In the genomic region with DNA sequence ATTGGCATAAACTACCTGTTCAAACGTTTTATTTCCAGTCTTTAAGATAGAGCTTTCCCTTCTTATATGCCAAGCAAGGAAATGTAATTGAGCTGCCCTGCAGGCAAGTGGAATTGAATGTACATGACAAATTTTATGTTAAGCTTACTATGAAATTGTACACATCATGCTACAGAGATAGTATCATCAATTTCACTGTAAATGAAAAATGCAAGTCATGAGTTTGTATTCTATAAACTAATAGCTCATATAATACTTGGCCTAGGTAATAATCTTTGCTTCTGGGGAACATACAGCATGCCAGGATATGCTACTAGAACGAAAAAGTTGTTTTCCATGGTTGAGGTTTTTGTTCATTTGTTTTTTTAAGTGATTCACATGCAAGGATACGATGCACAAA, we compare ENCODE assay signal across 9 cellular contexts.
"Had no signal": no experiment of that assay in that cellular context is flagged by ENCODE, and none has a peak within 500 bp of the region (broad histone marks: within the 10 kb centered on the region; RNA-seq: fewer than 3 reads in every experiment).

No MANE protein-coding gene starts in this region.

- H3K9ac ChIP-seq: GM23248, KMS-11 had no signal

- H3K4me2 ChIP-seq: KMS-11 had no signal

- H3K9me3 ChIP-seq: HAP-1 had no signal

- DNase-seq: GM23248, GOT3, H7, HFFc6, Kasumi-1 had no signal

- H3K27ac ChIP-seq: GM23248, KMS-11 had no signal

- H2AFZ ChIP-seq: GM23248 had no signal

- H3K4me3 ChIP-seq: GM23248, HAP-1 had no signal

- ATAC-seq: HCT116 had no signal

- FAIRE-seq: HTR-8/SVneo had no signal
